Comparison of ENCODE assay signal across 26 cellular contexts in genomic region chr12:48744251-48745008, GRCh38. TPM values are rescaled to one million over a fixed set of nuclear protein-coding genes. Genes with fewer than 3 reads are reported as not detected.
DNase-seq lines count a peak whose midpoint lies in the region; ATAC-seq, FAIRE-seq and TF ChIP-seq lines count a peak whose summit lies in the region.
"Had no signal": no experiment of that assay in that cellular context is flagged by ENCODE, and none has a peak within 500 bp of the region (broad histone marks: within the 10 kb centered on the region; RNA-seq: fewer than 3 reads in every experiment).

No MANE protein-coding gene starts in this region.

- no peak overlapping the region for H3K9ac ChIP-seq in K562 (ENCODE audit: insufficient read depth in 1 of 2, low read depth in 2 of 2, low read length in 2 of 2)

- no peak for TF ChIP-seq RAD21 in K562 (CRISPR knock-in tag; conservative IDR thresholded peaks at IDR 0.05 in 1 of 2, IDR thresholded peaks at IDR 0.05 in 1 of 2)

- no peaks in the 10 kb centered on the region; a peak in 1 of 5 replicates for H3K4me1 ChIP-seq in K562 (replicated peaks in 1 of 2; ENCODE audit: control insufficient read depth in 2 of 2, insufficient read depth in 2 of 2, low read length in 2 of 2)

- TF ChIP-seq CTCF in K562 (IDR thresholded peaks at IDR 0.05 in 2 of 3, conservative IDR thresholded peaks at IDR 0.05 in 1 of 3; ENCODE audit: insufficient read depth in 2 of 3, low read depth in 1 of 3, low read length in 3 of 3): no peak

- no peak overlapping the region for H3K4me3 ChIP-seq in K562
- H3K4me3 ChIP-seq: MG63 had no signal

- no peaks in the 10 kb centered on the region for H3K36me3 ChIP-seq in K562 (ENCODE audit: control insufficient read depth, insufficient read depth, low read length)
- H3K36me3 ChIP-seq: brain microvascular endothelial cell, MG63 had no signal

- H3K4me2 ChIP-seq in K562 (ENCODE audit: insufficient read depth, low read length): no peak overlapping the region

- H3K27ac ChIP-seq in K562 (ENCODE audit: extremely low read depth, low read depth, low read length): no peak overlapping the region
- H3K27ac ChIP-seq: 22Rv1, brain microvascular endothelial cell had no signal

- H3K27me3 ChIP-seq in K562 (ENCODE audit: control insufficient read depth in 2 of 2, insufficient read depth in 2 of 2, low read length in 2 of 2): peaks cover 2 to 10% of the 10 kb centered on the region in 2 experiments; a peak in 2 of 5 replicates
- H3K27me3 ChIP-seq: brain microvascular endothelial cell had no signal

- H3K9me1 ChIP-seq in K562 (ENCODE audit: control insufficient read depth, insufficient read depth, low read length): no peaks in the 10 kb centered on the region

- CTCF ChIA-PET in K562 (lab: Yijun Ruan, JAX; ENCODE audit: low intra/inter-chr PET ratio): no interaction called here

- in situ Hi-C loops in K562 (cut with MboI): no loop called here

- BruUV-seq in K562 (replicated peaks; lab: Mats Ljungman, UMichigan): no TSS peak

- intact Hi-C loops in K562 (cut with micrococcal nuclease): no loop called here

- H3K9me3 ChIP-seq in K562 (replicated peaks; ENCODE audit: control insufficient read depth, insufficient read depth, low read depth, low read length): no peaks in the 10 kb centered on the region
- H3K9me3 ChIP-seq: MG63 had no signal

- no peaks in the 10 kb centered on the region for H3K79me2 ChIP-seq in K562 (ENCODE audit: control insufficient read depth, insufficient read depth, low read length)

- POLR2A ChIA-PET in K562 (lab: Yijun Ruan, JAX): interaction anchor here (0.8 kb wide), 1 partner anchor 12 kb away, joined by 3 read pairs; no protein-coding TSS in a partner anchor

- no peaks in the 10 kb centered on the region for H4K20me1 ChIP-seq in K562 (replicated peaks; ENCODE audit: control insufficient read depth, insufficient read depth, low read length)

- ATAC-seq in K562 (no peak), GM19351 (IDR thresholded peaks at IDR 0.05; ENCODE audit: unreplicated experiment) (no peak), HG02623 (IDR thresholded peaks at IDR 0.05; ENCODE audit: unreplicated experiment) (no peak)
- ATAC-seq: activated T-cell treated with anti-CD3 and anti-CD28 coated beads, Interleukin-2, amount 50 U/mL, for 72 hours; left ventricle myocardium superior; naive thymus-derived CD4-positive, alpha-beta T cell; WTC11 had no signal

- WGBS in K562 (ENCODE audit: insufficient coverage, low coverage, missing lambda C conversion rate): 9% methylated on average over 8 of the region's 9 CpGs

- no peak for TF ChIP-seq POLR2A in K562 (conservative IDR thresholded peaks at IDR 0.05)

- peak; percentile 27 for DNase-seq in DMS153 (lab: John Stamatoyannopoulos, UW)
- DNase-seq in DMS153 treated with DMSO at 0.1 percent for 48 hours (lab: John Stamatoyannopoulos, UW; ENCODE audit: unreplicated experiment): no peak
- peak; percentile 55 for DNase-seq in DMS79 treated with DMSO at 0.1 percent for 48 hours (lab: John Stamatoyannopoulos, UW)
- peak; percentile 63 for DNase-seq in NCI-H2107 treated with DMSO at 0.1 percent for 48 hours (lab: John Stamatoyannopoulos, UW; ENCODE audit: unreplicated experiment)
- no peak for DNase-seq in K562 (ENCODE audit: extremely low read depth in 1 of 4, low spot score in 3 of 4)
- no peak for DNase-seq in Kasumi-1 (lab: John Stamatoyannopoulos, UW)
- DNase-seq: activated CD4-positive, alpha-beta T cell treated with anti-CD3 and anti-CD28 coated beads, Interleukin-2, amount 50 U/mL, for 1 hour; activated naive CD4-positive, alpha-beta T cell; activated T-cell treated with anti-CD3 and anti-CD28 coated beads, Interleukin-2, amount 50 U/mL, for 72 hours; brain microvascular endothelial cell; CD4-positive, CD25-positive, alpha-beta regulatory T cell; GOT3; IMR-90; islet precursor cell; left ventricle myocardium superior; MG63; naive thymus-derived CD4-positive, alpha-beta T cell; NCI-H1694; NCI-H446 treated with DMSO at 0.1 percent for 48 hours; nucleus accumbens; small intestine had no signal

- TF ChIP-seq EP300 in K562 (IDR thresholded peaks at IDR 0.05; ENCODE audit: low read length): no peak

- FAIRE-seq in K562 (lab: Jason Lieb, UNC): no peak
- FAIRE-seq: D721Med, small intestine had no signal

- no peak overlapping the region for H2AFZ ChIP-seq in K562 (ENCODE audit: low read depth, low read length)

TF ChIP-seq in K562, 482 proteins besides CTCF, POLR2A, EP300 and RAD21:
- TF ChIP-seq ZNF512 (tag; IDR thresholded peaks at IDR 0.05) (peak; percentile 87), SPI1 (IDR thresholded peaks at IDR 0.05; ENCODE audit: borderline replicate concordance, low read depth, low read length) (0 out of 2 replicates have a peak, but pooled peaks have one; percentile 8), CHD4 (IDR thresholded peaks at IDR 0.05; ENCODE audit: insufficient read depth, insufficient replicate concordance, low read depth, low read length, poor library complexity, severe bottlenecking) (no peak)

RNA-seq across cellular contexts. Expression of gene CCNT1, which starts 27.9 kb away (rescaled TPM):
- total RNA-seq in K562 (2011; cell fraction: chromatin; rRNA removed; ENCODE audit: low replicate concordance): 99.4 and 118 TPM in 2 replicates
- 36.3 and 46.0 TPM in 2 replicates for total RNA-seq in K562 (2011; cell fraction: nucleolus; rRNA removed)
- 45.0 and 52.4 TPM in 2 replicates for total RNA-seq in K562 (2011; cell fraction: nucleoplasm; rRNA removed)
- 17.1 and 24.0 TPM in 2 replicates for total RNA-seq in K562 (2014; rRNA removed)
- total RNA-seq in K562 (2014; rRNA removed; fragmentation: Illumina TruSeq; extraction: Trizol): 51.0 and 60.3 TPM in 2 replicates
- 37.6 and 39.0 TPM in 2 replicates for total RNA-seq in K562 (2015; rRNA removed; fragmentation: Illumina TruSeq; extraction: Trizol)
- 52.4 and 53.9 TPM in 2 replicates for total RNA-seq in K562 (2021)
- 44.4 and 49.7 TPM in 2 replicates for polyA plus RNA-seq in K562 (2011; rRNA removed)
- polyA plus RNA-seq in K562 (2011; cell fraction: cytosol; rRNA removed): 14.6 and 26.2 TPM in 2 replicates
- 54.4 and 61.1 TPM in 2 replicates for polyA plus RNA-seq in K562 (2011; cell fraction: nucleus; rRNA removed)
- polyA plus RNA-seq in K562 (2012): 14.2 and 17.1 TPM in 2 replicates
- 27.1 and 33.4 TPM in 2 replicates for polyA plus RNA-seq in K562 (2014; fragmentation: Illumina TruSeq; extraction: Trizol)
- polyA plus RNA-seq in K562 (2014; fragmentation: Nextera tagmentation; extraction: Ambion mirVana): 10 to 100 TPM in 1 of 2 experiments, 1 to 10 TPM in 1; 9.7 to 10.5 TPM
- polyA plus RNA-seq in K562 (2014; rRNA removed): 18.2 and 18.5 TPM in 2 replicates
- 223 and 245 TPM in 2 replicates for polyA minus RNA-seq in K562 (2011; rRNA and poly(A)+ RNA removed)
- polyA minus RNA-seq in K562 (2011; cell fraction: cytosol; rRNA and poly(A)+ RNA removed): 31.3 and 40.4 TPM in 2 replicates
- polyA minus RNA-seq in K562 (2011; cell fraction: nucleus; rRNA and poly(A)+ RNA removed): 28.1 and 55.5 TPM in 2 replicates

RNA-seq across cellular contexts. Expression of gene ADCY6, which starts 44.5 kb away (rescaled TPM):
- 1.8 and 6.4 TPM in 2 replicates for total RNA-seq in K562 (2011; cell fraction: chromatin; rRNA removed; ENCODE audit: low replicate concordance)
- total RNA-seq in K562 (2011; cell fraction: nucleolus; rRNA removed): 2.1 and 2.8 TPM in 2 replicates
- 1.4 and 1.7 TPM in 2 replicates for total RNA-seq in K562 (2011; cell fraction: nucleoplasm; rRNA removed)
- total RNA-seq in K562 (2014; rRNA removed): 0.33 and 0.41 TPM in 2 replicates
- 0.19 and 0.33 TPM in 2 replicates for total RNA-seq in K562 (2014; rRNA removed; fragmentation: Illumina TruSeq; extraction: Trizol)
- 0.34 and 0.54 TPM in 2 replicates for total RNA-seq in K562 (2015; rRNA removed; fragmentation: Illumina TruSeq; extraction: Trizol)
- 0.87 and 1.0 TPM in 2 replicates for total RNA-seq in K562 (2021)
- polyA plus RNA-seq in K562 (2011; rRNA removed): 0.65 and 1.7 TPM in 2 replicates
- 1.1 and 1.4 TPM in 2 replicates for polyA plus RNA-seq in K562 (2011; cell fraction: cytosol; rRNA removed)
- polyA plus RNA-seq in K562 (2011; cell fraction: nucleus; rRNA removed): 4.2 and 8.7 TPM in 2 replicates
- polyA plus RNA-seq in K562 (2012): 0.56 and 1.8 TPM in 2 replicates
- 0.59 and 0.89 TPM in 2 replicates for polyA plus RNA-seq in K562 (2014; fragmentation: Illumina TruSeq; extraction: Trizol)
- polyA plus RNA-seq in K562 (2014; fragmentation: Nextera tagmentation; extraction: Ambion mirVana): under 1 TPM; 0.01 to 0.10 TPM
- 0.49 and 0.53 TPM in 2 replicates for polyA plus RNA-seq in K562 (2014; rRNA removed)
- 1.5 and 2.0 TPM in 2 replicates for polyA minus RNA-seq in K562 (2011; rRNA and poly(A)+ RNA removed)
- 2.3 and 6.6 TPM in 2 replicates for polyA minus RNA-seq in K562 (2011; cell fraction: cytosol; rRNA and poly(A)+ RNA removed)
- polyA minus RNA-seq in K562 (2011; cell fraction: nucleus; rRNA and poly(A)+ RNA removed): 1.2 and 2.9 TPM in 2 replicates
- polyA plus RNA-seq: CD4-positive, CD25-positive, alpha-beta regulatory T cell; naive thymus-derived CD4-positive, alpha-beta T cell had no signal

Comparison
In these comparisons a context has a peak if more than half of its experiments do, and no peak if none do; other contexts are left out.
1. DNase-seq: peak in DMS153 (single experiment), DMS79 treated with DMSO at 0.1 percent for 48 hours (single experiment) and NCI-H2107 treated with DMSO at 0.1 percent for 48 hours (single experiment); none in DMS153 treated with DMSO at 0.1 percent for 48 hours (single experiment), K562 (0 of 4) and Kasumi-1 (0 of 2).